1 cellular context compared by ENCODE assay signal in the genomic region with DNA sequence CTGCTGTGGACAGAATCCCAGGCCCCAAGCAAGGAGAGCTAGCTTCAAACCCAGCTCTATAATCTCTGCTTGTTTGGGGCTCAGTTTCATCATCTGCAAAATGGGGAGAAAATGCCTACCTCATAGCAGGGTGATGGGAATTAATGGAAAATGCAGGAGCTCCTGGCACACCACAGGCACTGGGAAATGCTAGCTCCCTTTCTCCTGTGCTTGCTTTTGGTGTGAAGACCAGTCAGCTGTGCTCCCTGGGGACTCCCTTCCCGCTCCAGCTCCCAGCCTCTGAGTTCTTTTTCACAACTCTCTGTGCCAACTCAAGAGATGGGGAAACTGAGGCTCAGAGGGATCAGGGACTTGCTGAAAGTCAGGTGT.
TF ChIP-seq lines count a peak whose summit lies in the region.

No MANE protein-coding gene starts in this region.

TF ChIP-seq in HepG2, 621 proteins besides CTCF, POLR2A, EP300 and RAD21:
- TF ChIP-seq ZNF263 (CRISPR knock-in tag; IDR thresholded peaks at IDR 0.05), result peak; percentile 64; the same call in 1 of the 2 replicates
- TF ChIP-seq ZNF629 (CRISPR knock-in tag; conservative IDR thresholded peaks at IDR 0.05), result peak; percentile 58; the same call in 1 of the 2 replicates
- TF ChIP-seq ZNF333 (CRISPR knock-in tag; IDR thresholded peaks at IDR 0.05; ENCODE audit: borderline replicate concordance), result no peak
- TF ChIP-seq ZNF121 (CRISPR knock-in tag; IDR thresholded peaks at IDR 0.05), result 0 out of 2 replicates have a peak, but pooled peaks have one; percentile 8
- TF ChIP-seq MXI1 (IDR thresholded peaks at IDR 0.05; ENCODE audit: borderline replicate concordance, low read depth, low read length), result no peak
- TF ChIP-seq ZNF512B (CRISPR knock-in tag; IDR thresholded peaks at IDR 0.05; ENCODE audit: borderline replicate concordance), result no peak
- no peak for TF ChIP-seq KLF6 (CRISPR knock-in tag; IDR thresholded peaks at IDR 0.05)
- peak; percentile 0; the same call in 1 of the 2 replicates for TF ChIP-seq ARID4A (CRISPR knock-in tag; IDR thresholded peaks at IDR 0.05; ENCODE audit: borderline replicate concordance)
TF ChIP-seq in HepG2: peak in this region for 4.
